Comparison of ENCODE assay signal across 7 cellular contexts in genomic region chr7:142855401-142855743, GRCh38. TPM values are rescaled to one million over a fixed set of nuclear protein-coding genes. Genes with fewer than 3 reads are reported as not detected.
DNase-seq lines count a peak whose midpoint lies in the region; ATAC-seq and TF ChIP-seq lines count a peak whose summit lies in the region.

No MANE protein-coding gene starts in this region.

- no peaks in the 10 kb centered on the region for H4K20me1 ChIP-seq in GM23248 (ENCODE audit: insufficient read depth)

- 0 out of 2 replicates have a peak, but pooled peaks cover 5% of the 10 kb centered on the region for H3F3A ChIP-seq in GM23248 (ENCODE audit: insufficient read depth)

- no peak for ATAC-seq in HG02571 (IDR thresholded peaks at IDR 0.05; ENCODE audit: unreplicated experiment)

- no peaks in the 10 kb centered on the region for H3K9me3 ChIP-seq in GM23248 (ENCODE audit: low read depth)
- no peaks in the 10 kb centered on the region for H3K9me3 ChIP-seq in SJCRH30 (replicated peaks)
- no peaks in the 10 kb centered on the region for H3K9me3 ChIP-seq in skeletal muscle satellite cell (replicated peaks; ENCODE audit: low read length)

- H3K4me2 ChIP-seq in GM23248 (ENCODE audit: unreplicated experiment), result peak overlapping the region; percentile 81
- peak overlapping the region; percentile 96 for H3K4me2 ChIP-seq in skeletal muscle satellite cell (ENCODE audit: low read length)

- no peaks in the 10 kb centered on the region for H3K36me3 ChIP-seq in GM23248 (ENCODE audit: low read depth)
- no peaks in the 10 kb centered on the region for H3K36me3 ChIP-seq in SJCRH30
- no peaks in the 10 kb centered on the region for H3K36me3 ChIP-seq in skeletal muscle satellite cell (ENCODE audit: insufficient read depth, low read length)

- H3K9me2 ChIP-seq in GM23248 (ENCODE audit: insufficient read depth), result no peaks in the 10 kb centered on the region

- 0 to 3% methylated on average over 9 of the region's 9 CpGs for WGBS in GM23248 (ENCODE audit: low coverage in 1 of 2, low lambda C conversion rate in 2 of 2, missing lambda C conversion rate in 2 of 2), 2 experiments

- no peaks in the 10 kb centered on the region for H3K79me2 ChIP-seq in GM23248 (ENCODE audit: insufficient read depth)

- in situ Hi-C loops in GM23248 (cut with MboI), result no loop called here

- no peak for DNase-seq in GM23248
- DNase-seq in SJCRH30, result no peak
- DNase-seq in fibroblast of villous mesenchyme (ENCODE audit: low read depth), result peak; percentile 10
- no peak for DNase-seq in inferior parietal cortex (ENCODE audit: extremely low spot score)
- no peak for DNase-seq in UCSD-AML1 (lab: John Stamatoyannopoulos, UW; ENCODE audit: unreplicated experiment)

- H3K27ac ChIP-seq in GM23248 (no peak overlapping the region), SJCRH30 (no peak overlapping the region)

- peak; percentile 22 for TF ChIP-seq CTCF in fibroblast of villous mesenchyme (IDR thresholded peaks at IDR 0.05; ENCODE audit: insufficient read depth, low read depth, low read length)

- H2AFZ ChIP-seq in GM23248, result peak overlapping the region; percentile 87

- H3K9ac ChIP-seq in GM23248, result no peak overlapping the region
- peak overlapping the region; percentile 79 for H3K9ac ChIP-seq in skeletal muscle satellite cell (ENCODE audit: low read depth, low read length)

- H3K27me3 ChIP-seq in GM23248 (replicated peaks; ENCODE audit: insufficient read depth) (peaks cover 34% of the 10 kb centered on the region), SJCRH30 (peaks cover 23% of the 10 kb centered on the region), skeletal muscle satellite cell (ENCODE audit: control insufficient read depth, insufficient read depth, low read length) (peaks cover 14% of the 10 kb centered on the region)

- H3K4me1 ChIP-seq in GM23248 (ENCODE audit: insufficient read depth) (0 out of 2 replicates have a peak, but pooled peaks cover 3% of the 10 kb centered on the region), SJCRH30 (no peaks in the 10 kb centered on the region), skeletal muscle satellite cell (ENCODE audit: control insufficient read depth, insufficient read depth, low read length) (peaks cover 11% of the 10 kb centered on the region)

- peak overlapping the region; percentile 71 for H3K4me3 ChIP-seq in GM23248
- peak overlapping the region; percentile 62; the same call in 1 of the 2 replicates for H3K4me3 ChIP-seq in SJCRH30
- peak overlapping the region; percentile 86 for H3K4me3 ChIP-seq in fibroblast of villous mesenchyme (ENCODE audit: low read depth, low read length)
- H3K4me3 ChIP-seq in skeletal muscle satellite cell (ENCODE audit: low read length), result peak overlapping the region; percentile 78

RNA-seq across cellular contexts. Expression of gene EPHB6, which starts 0.5 kb away (rescaled TPM):
- total RNA-seq in GM23248 (2014; rRNA removed; shearing (Covaris generic)), result 0.11 and 0.13 TPM in 2 replicates
- polyA plus RNA-seq in GM23248 (2016; fragmentation: Nextera tagmentation; extraction: Ambion mirVana), result 0.98 and 1.2 TPM in 2 replicates
- total RNA-seq in SJCRH30 (2014; rRNA removed; shearing (Covaris generic)), result 0.10 and 0.14 TPM in 2 replicates
- total RNA-seq in fibroblast of villous mesenchyme, result 0.43 and 4.2 TPM in 2 replicates
- 0.51 and 7.4 TPM in 2 replicates for total RNA-seq in skeletal muscle satellite cell (2012; rRNA removed)

RNA-seq across cellular contexts. Expression of gene TRPV6, which starts 30.2 kb away (rescaled TPM):
- total RNA-seq in GM23248 (2014; rRNA removed; shearing (Covaris generic)), result not detected in 2 replicates
- polyA plus RNA-seq in GM23248 (2016; fragmentation: Nextera tagmentation; extraction: Ambion mirVana), result not detected in 2 replicates
- total RNA-seq in SJCRH30 (2014; rRNA removed; shearing (Covaris generic)), result not detected in 2 replicates
- total RNA-seq in fibroblast of villous mesenchyme, result not detected in 2 replicates
- total RNA-seq in skeletal muscle satellite cell (2012; rRNA removed), result under 0.01 TPM in 1 of 2 replicates, not detected in the other
